10 cellular contexts compared by ENCODE assay signal in the genomic region with DNA sequence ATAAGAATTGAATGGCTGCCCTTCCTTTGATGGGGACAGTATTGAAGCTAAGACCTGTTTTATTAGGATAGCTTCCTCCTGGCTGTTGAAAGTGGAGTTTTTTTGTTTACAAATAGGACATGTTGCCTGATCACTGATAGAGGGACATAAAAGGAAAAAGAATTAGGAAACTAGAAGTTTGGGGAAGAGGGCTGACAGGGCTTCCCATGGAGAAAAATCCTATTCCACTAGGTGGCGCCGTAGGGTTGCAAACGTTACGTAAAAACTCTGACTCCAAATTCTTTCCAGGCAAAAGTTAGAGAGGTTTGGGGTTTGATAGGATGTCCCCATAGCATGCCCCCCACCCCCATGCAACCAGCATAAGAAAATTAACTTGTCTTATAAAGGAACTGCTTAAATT. TPM values are rescaled to one million over a fixed set of nuclear protein-coding genes. Genes with fewer than 3 reads are reported as not detected.
A peak's percentile ranks its signal among the peaks of the same experiment; 100 is the strongest.
DNase-seq lines count a peak whose midpoint lies in the region; ATAC-seq and TF ChIP-seq lines count a peak whose summit lies in the region.
"Had no signal": no experiment of that assay in that cellular context is flagged by ENCODE, and none has a peak within 500 bp of the region (broad histone marks: within the 10 kb centered on the region; RNA-seq: fewer than 3 reads in every experiment).

No MANE protein-coding gene starts in this region.

- peaks cover 16% of the 10 kb centered on the region for H3K9me3 Mint-ChIP-seq in glutamatergic neuron (ENCODE audit: unreplicated experiment)

- no peak overlapping the region for H3K4me3 ChIP-seq in MG63

- in situ Hi-C loops in GM13976 (cut with MboI; ENCODE audit: low sequenced_read_pairs, unreplicated experiment): no loop called here

- no peak overlapping the region for H3K4me3 Mint-ChIP-seq in glutamatergic neuron (ENCODE audit: unreplicated experiment)

- peak; percentile 16 for TF ChIP-seq CTCF in GM13976 (IDR thresholded peaks at IDR 0.05; ENCODE audit: borderline replicate concordance, control extremely low read depth, extremely low read depth, insufficient read depth, missing control alignments)
- TF ChIP-seq CTCF in glutamatergic neuron (IDR thresholded peaks at IDR 0.05; ENCODE audit: partially characterized antibody, unreplicated experiment): peak; percentile 69

- peak; percentile 29 for DNase-seq in CMK (ENCODE audit: low read depth)
- DNase-seq in GM13976 (ENCODE audit: low spot score): no peak
- peak; percentile 4 for DNase-seq in SKM-1 (lab: John Stamatoyannopoulos, UW; ENCODE audit: unreplicated experiment)
- DNase-seq in glutamatergic neuron: no peak
- no peak for DNase-seq in MG63
- no peak for DNase-seq in germinal center (ENCODE audit: low spot score)
- no peak for DNase-seq in 8988T
- DNase-seq: NCI-H748 treated with DMSO at 0.1 percent for 48 hours had no signal

- no peaks in the 10 kb centered on the region for H3K4me1 Mint-ChIP-seq in glutamatergic neuron (ENCODE audit: low read depth, unreplicated experiment)

- no peak for ATAC-seq in GM21528 (IDR thresholded peaks at IDR 0.05; ENCODE audit: low FRiP score, unreplicated experiment)
- ATAC-seq: activated CD4-positive, CD25-positive, alpha-beta regulatory T cell treated with anti-CD3 and anti-CD28 coated beads, Interleukin-2, amount 50 U/mL, for 24 hours had no signal

- no peaks in the 10 kb centered on the region for H3K36me3 ChIP-seq in MG63

- H3K9me3 ChIP-seq in MG63: peaks cover 30% of the 10 kb centered on the region

- no peak overlapping the region for H3K27ac Mint-ChIP-seq in glutamatergic neuron (ENCODE audit: unreplicated experiment)

- no peaks in the 10 kb centered on the region for H3K27me3 ChIP-seq in MG63

- peaks cover 56% of the 10 kb centered on the region for H3K36me3 Mint-ChIP-seq in glutamatergic neuron (ENCODE audit: unreplicated experiment)

- peaks cover 6% of the 10 kb centered on the region for H3K27me3 Mint-ChIP-seq in glutamatergic neuron (ENCODE audit: unreplicated experiment)

RNA-seq across cellular contexts. Expression of gene RBFA, which starts 11.1 kb away (rescaled TPM):
- 94.6 TPM for total RNA-seq in glutamatergic neuron (ENCODE audit: unreplicated experiment)
- total RNA-seq in MG63 (2014; rRNA removed; shearing (Covaris generic); ENCODE audit: low replicate concordance): 35.0 and 50.7 TPM in 2 replicates

RNA-seq across cellular contexts. Expression of gene TXNL4A, which starts 34.8 kb away (rescaled TPM):
- total RNA-seq in glutamatergic neuron (ENCODE audit: unreplicated experiment): 104 TPM
- 69.3 and 176 TPM in 2 replicates for total RNA-seq in MG63 (2014; rRNA removed; shearing (Covaris generic); ENCODE audit: low replicate concordance)

RNA-seq across cellular contexts. Expression of gene HSBP1L1, which starts 58.7 kb away (rescaled TPM):
- total RNA-seq in glutamatergic neuron (ENCODE audit: unreplicated experiment): not detected
- total RNA-seq in MG63 (2014; rRNA removed; shearing (Covaris generic); ENCODE audit: low replicate concordance): not detected in 2 replicates

Comparison
In these comparisons a context has a peak if more than half of its experiments do, and no peak if none do; other contexts are left out.
1. DNase-seq: peak in CMK (single experiment) and SKM-1 (single experiment); none in GM13976 (single experiment), glutamatergic neuron (single experiment), MG63 (single experiment), germinal center (single experiment) and 8988T (single experiment).